8 cellular contexts compared by ENCODE assay signal in the genomic region with DNA sequence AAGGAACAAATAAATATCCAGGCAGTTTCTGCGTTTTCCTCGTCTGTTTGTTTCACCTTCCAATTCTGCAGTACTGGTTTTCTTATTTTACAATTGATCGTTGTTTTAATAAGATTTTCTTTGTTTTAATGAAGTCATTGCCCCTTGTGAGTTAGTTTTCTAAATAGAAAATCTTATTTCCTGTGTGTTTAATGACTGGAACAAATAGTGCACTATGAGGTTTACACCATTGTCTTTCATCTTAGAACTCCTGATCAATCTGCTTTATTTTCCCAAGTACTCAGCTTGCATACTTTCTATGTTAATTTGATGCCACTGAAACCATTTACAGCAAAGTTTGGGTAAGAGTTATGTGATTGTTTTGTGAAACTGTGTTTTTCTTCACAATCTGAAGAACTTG. TPM values are rescaled to one million over a fixed set of nuclear protein-coding genes. Genes with fewer than 3 reads are reported as not detected.
A peak's percentile ranks its signal among the peaks of the same experiment; 100 is the strongest.
DNase-seq lines count a peak whose midpoint lies in the region; ATAC-seq, FAIRE-seq and TF ChIP-seq lines count a peak whose summit lies in the region.

No MANE protein-coding gene starts in this region.

- H3K9me3 Mint-ChIP-seq in CD14-positive monocyte (peaks cover 0 to 7% (median 3%) of the 10 kb centered on the region in 7 donors), neural progenitor cell (no peaks in the 10 kb centered on the region)

- no peaks in the 10 kb centered on the region for H3K9me2 ChIP-seq in PC-9 (ENCODE audit: insufficient read depth)

- H3K27ac ChIP-seq in PC-9 (peak overlapping the region; percentile 43), neural progenitor cell (no peak overlapping the region), caudate nucleus (ENCODE audit: low read depth, low read length) (no peak overlapping the region)

- H3K36me3 ChIP-seq in PC-9 (ENCODE audit: low read depth) = peaks cover 3% of the 10 kb centered on the region; the same call in 1 of the 2 replicates
- no peaks in the 10 kb centered on the region for H3K36me3 ChIP-seq in neural progenitor cell

- H2AFZ ChIP-seq in PC-9 (peak overlapping the region; percentile 88), neural progenitor cell (replicated peaks) (no peak overlapping the region)

- ATAC-seq in HG02642 (IDR thresholded peaks at IDR 0.05; ENCODE audit: poor library complexity, unreplicated experiment) = no peak
- no peak for ATAC-seq in GM21786 (IDR thresholded peaks at IDR 0.05; ENCODE audit: unreplicated experiment)

- DNase-seq in CD14-positive monocyte (ENCODE audit: low spot score) = no peak
- DNase-seq in PC-9 = no peak
- no peak for DNase-seq in epithelial cell of esophagus (ENCODE audit: low read depth)
- DNase-seq in neural progenitor cell (ENCODE audit: low spot score) = no peak
- no peak for DNase-seq in GM19239 (ENCODE audit: insufficient read length, low spot score)
- DNase-seq in caudate nucleus (lab: John Stamatoyannopoulos, UW) = no peak

- H3K4me1 Mint-ChIP-seq in CD14-positive monocyte (peaks cover 17% of the 10 kb centered on the region), neural progenitor cell (peaks cover 20% of the 10 kb centered on the region)

- H3K79me2 ChIP-seq in PC-9 (ENCODE audit: low read depth) (peaks cover 35% of the 10 kb centered on the region), neural progenitor cell (ENCODE audit: low read depth) (peaks cover 58% of the 10 kb centered on the region)

- H3K9me3 ChIP-seq in PC-9 (ENCODE audit: insufficient read depth, low read depth) (no peaks in the 10 kb centered on the region), neural progenitor cell (ENCODE audit: low read depth) (no peaks in the 10 kb centered on the region)

- H3K27me3 ChIP-seq in PC-9 (ENCODE audit: insufficient read depth, low read depth) (no peaks in the 10 kb centered on the region), neural progenitor cell (peaks cover 18% of the 10 kb centered on the region)

- intact Hi-C loops in CD14-positive monocyte (cut with micrococcal nuclease) = loop anchor here in 1 of 2 donors (2.0 kb wide), 1 partner anchor 93 kb away; no protein-coding TSS in a partner anchor
- intact Hi-C loops in PC-9 (cut with micrococcal nuclease; ENCODE audit: unreplicated experiment) = loop anchor here (1.0 to 10.0 kb wide), 2 partner anchors 29 to 81 kb away; no protein-coding TSS in a partner anchor

- H3K4me3 ChIP-seq in PC-9 (peak overlapping the region; percentile 62), epithelial cell of esophagus (ENCODE audit: low read length) (peak overlapping the region; percentile 88), neural progenitor cell (peak overlapping the region; percentile 96)

- H4K20me1 ChIP-seq in PC-9 (ENCODE audit: insufficient read depth) (no peaks in the 10 kb centered on the region), neural progenitor cell (ENCODE audit: low read depth) (no peaks in the 10 kb centered on the region)

- H3K4me1 ChIP-seq in PC-9 (replicated peaks; ENCODE audit: insufficient read depth) (peaks cover 18% of the 10 kb centered on the region), neural progenitor cell (peaks cover 18% of the 10 kb centered on the region)

- H3K27ac Mint-ChIP-seq in CD14-positive monocyte = no peak overlapping the region
- no peak overlapping the region for H3K27ac Mint-ChIP-seq in neural progenitor cell

- H3K4me3 Mint-ChIP-seq in CD14-positive monocyte = peak overlapping the region; percentile 93 to 95
- peak overlapping the region; percentile 95 for H3K4me3 Mint-ChIP-seq in neural progenitor cell

- FAIRE-seq in GM19239 (lab: Jason Lieb, UNC) = no peak

- 0 out of 2 replicates have a peak, but pooled peaks cover 4% of the 10 kb centered on the region for H3F3A ChIP-seq in PC-9 (ENCODE audit: insufficient read depth, low read depth)
- peaks cover 7% of the 10 kb centered on the region for H3F3A ChIP-seq in neural progenitor cell (ENCODE audit: low read depth)

- no peak overlapping the region for H3K9ac ChIP-seq in neural progenitor cell

- TF ChIP-seq CTCF in CD14-positive monocyte (IDR thresholded peaks at IDR 0.05) (no peak), PC-9 (conservative IDR thresholded peaks at IDR 0.05) (no peak), epithelial cell of esophagus (IDR thresholded peaks at IDR 0.05; ENCODE audit: insufficient read depth, low read depth, low read length, missing control alignments) (no peak), neural progenitor cell (IDR thresholded peaks at IDR 0.05) (no peak)

- H3K4me2 ChIP-seq in PC-9 (peak overlapping the region; percentile 73), neural progenitor cell (peak overlapping the region; percentile 90)

- H3K27me3 Mint-ChIP-seq in CD14-positive monocyte (ENCODE audit: low read depth in 3 of 3) (peaks cover 39 to 54% (median 49%) of the 10 kb centered on the region in 3 donors), neural progenitor cell (ENCODE audit: insufficient read depth, low read depth) (peaks cover 7% of the 10 kb centered on the region)

- POLR2A ChIA-PET in PC-9 (lab: Charles Lee; ENCODE audit: unreplicated experiment) = no interaction called here

- CTCF ChIA-PET in PC-9 (lab: Charles Lee) = no interaction called here

- BruUV-seq in PC-9 (replicated peaks; lab: Mats Ljungman, UMichigan) = no TSS peak

- H3K36me3 Mint-ChIP-seq in CD14-positive monocyte (peaks cover 0 to 17% of the 10 kb centered on the region in 2 donors), neural progenitor cell (peaks cover 8% of the 10 kb centered on the region)

RNA-seq across cellular contexts. Expression of gene PLEKHA1, which starts 1.3 kb away (rescaled TPM):
- polyA plus RNA-seq in CD14-positive monocyte = 10 to 100 TPM; 12.3 to 14.9 TPM
- total RNA-seq in PC-9 (2021) (33.8 and 39.9 TPM in 2 replicates), neural progenitor cell (ENCODE audit: low replicate concordance) (70.2 and 79.1 TPM in 2 replicates)
